Comparison of ENCODE assay signal across 24 cellular contexts in genomic region chr21:31143021-31143420, GRCh38.
"Had no signal": no experiment of that assay in that cellular context is flagged by ENCODE, and none has a peak within 500 bp of the region (broad histone marks: within the 10 kb centered on the region; RNA-seq: fewer than 3 reads in every experiment).

No MANE protein-coding gene starts in this region.

- H3K36me3 ChIP-seq: gastrocnemius medialis, neural progenitor cell, ovary, thyroid gland had no signal

- H2AFZ ChIP-seq: neural progenitor cell had no signal

- ATAC-seq: activated CD4-positive, CD25-positive, alpha-beta regulatory T cell treated with anti-CD3 and anti-CD28 coated beads, Interleukin-2, amount 50 U/mL, for 24 hours; gastrocnemius medialis; psoas muscle had no signal

- H3K27me3 Mint-ChIP-seq: activated CD4-positive, alpha-beta T cell treated with anti-CD3 and anti-CD28 coated beads, Interleukin-2, amount 10 ng/mL, durations not matched to agents 7 days and 5 days; activated CD8-positive, alpha-beta T cell treated with anti-CD3 and anti-CD28 coated beads for 36 hours; naive thymus-derived CD4-positive, alpha-beta T cell; stimulated activated naive CD8-positive, alpha-beta T cell treated with anti-CD3 and anti-CD28 coated beads, Interleukin-15, Interleukin-2, amounts not matched to agents 100 ng/mL and 50 ng/mL, for 24 hours; T-cell had no signal

- H3K9me3 Mint-ChIP-seq: activated CD8-positive, alpha-beta T cell treated with anti-CD3 and anti-CD28 coated beads for 36 hours; neural progenitor cell; stimulated activated naive CD8-positive, alpha-beta T cell treated with anti-CD3 and anti-CD28 coated beads, Interleukin-15, Interleukin-2, amounts not matched to agents 100 ng/mL and 50 ng/mL, for 24 hours; T-cell; T-helper 2 cell treated with Interferon-gamma antibody and Interleukin-4, amounts not matched to agents 5 μg/mL and 100 μg/mL, for 36 hours had no signal

- H3K27me3 ChIP-seq: esophagus squamous epithelium, gastrocnemius medialis, neural progenitor cell, ovary, thyroid gland had no signal

- H3K27ac Mint-ChIP-seq: activated CD4-positive, alpha-beta T cell treated with anti-CD3 and anti-CD28 coated beads, Interleukin-2, amount 10 ng/mL, durations not matched to agents 7 days and 5 days; activated CD8-positive, alpha-beta memory T cell treated with anti-CD3 and anti-CD28 coated beads, Interleukin-2, amount 10 ng/mL, durations not matched to agents 7 days and 5 days; activated CD8-positive, alpha-beta T cell treated with anti-CD3 and anti-CD28 coated beads for 36 hours; neural progenitor cell; stimulated activated naive CD8-positive, alpha-beta T cell treated with anti-CD3 and anti-CD28 coated beads, Interleukin-15, Interleukin-2, amounts not matched to agents 100 ng/mL and 50 ng/mL, for 24 hours; T-helper 2 cell treated with Interferon-gamma antibody and Interleukin-4, amounts not matched to agents 5 μg/mL and 100 μg/mL, for 36 hours had no signal

- H3K27ac ChIP-seq: esophagus squamous epithelium, gastrocnemius medialis, neural progenitor cell, ovary, psoas muscle, thyroid gland, VCaP had no signal

- H3K4me3 ChIP-seq: esophagus squamous epithelium, gastrocnemius medialis, neural progenitor cell, ovary, psoas muscle, thyroid gland had no signal

- H3K9me3 ChIP-seq: esophagus squamous epithelium, gastrocnemius medialis, ovary, psoas muscle, thyroid gland had no signal

- H3K4me3 Mint-ChIP-seq: activated CD4-positive, alpha-beta T cell treated with anti-CD3 and anti-CD28 coated beads, Interleukin-2, amount 10 ng/mL, durations not matched to agents 7 days and 5 days; activated CD8-positive, alpha-beta memory T cell treated with anti-CD3 and anti-CD28 coated beads, Interleukin-2, amount 10 ng/mL, durations not matched to agents 7 days and 5 days; activated CD8-positive, alpha-beta T cell treated with anti-CD3 and anti-CD28 coated beads for 36 hours; neural progenitor cell; stimulated activated naive CD8-positive, alpha-beta T cell treated with anti-CD3 and anti-CD28 coated beads, Interleukin-15, Interleukin-2, amounts not matched to agents 100 ng/mL and 50 ng/mL, for 24 hours; T-cell; T-helper 2 cell treated with Interferon-gamma antibody and Interleukin-4, amounts not matched to agents 5 μg/mL and 100 μg/mL, for 36 hours had no signal

- H3K4me2 ChIP-seq: neural progenitor cell had no signal

- H3K9ac ChIP-seq: neural progenitor cell had no signal

- H3K4me1 ChIP-seq: esophagus squamous epithelium, gastrocnemius medialis, psoas muscle, thyroid gland had no signal

- DNase-seq: activated CD8-positive, alpha-beta memory T cell treated with anti-CD3 and anti-CD28 coated beads, Interleukin-2, amount 10 ng/mL, durations not matched to agents 7 days and 5 days; activated effector memory CD4-positive, alpha-beta T cell treated with anti-CD3 and anti-CD28 coated beads, Interleukin-2, amount 50 U/mL, for 16 hours; activated T-cell treated with anti-CD3 and anti-CD28 coated beads for 4 hours; aorta; central memory CD4-positive, alpha-beta T cell; effector memory CD4-positive, alpha-beta T cell; esophagus squamous epithelium; gastrocnemius medialis; hippocampal formation; ovary; psoas muscle; right cardiac atrium; stimulated activated CD4-positive, alpha-beta T cell treated with anti-CD3 and anti-CD28 coated beads, Interleukin-12 subunit alpha, Interleukin-12 subunit beta, amount 100 ng/mL, for 4 hours; substantia nigra; thyroid gland had no signal
